In the genomic region with DNA sequence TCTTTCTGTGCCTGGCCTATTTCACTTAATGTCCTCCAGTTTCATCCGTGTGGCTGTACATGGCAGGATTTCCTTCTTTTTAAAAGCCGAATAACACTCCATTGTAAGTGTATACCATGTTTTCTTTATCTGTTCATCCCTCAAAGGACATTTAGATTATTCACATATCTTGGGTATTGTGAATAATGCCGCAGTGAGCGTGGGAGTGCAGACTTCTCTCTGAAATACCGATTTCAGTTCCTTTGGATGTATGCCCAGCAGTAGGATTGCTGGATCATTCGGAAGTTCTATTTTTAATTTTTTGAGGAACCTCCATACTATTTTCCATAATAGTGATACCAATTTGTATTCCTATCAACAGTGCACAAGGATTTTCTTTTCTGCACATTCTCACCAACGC, we compare ENCODE assay signal across 1 cellular context.
TF ChIP-seq lines count a peak whose summit lies in the region.

No MANE protein-coding gene starts in this region.

TF ChIP-seq in GM23338, 12 proteins besides CTCF, POLR2A, EP300 and RAD21 (continued from another document):
- TF ChIP-seq, protein P1, sequence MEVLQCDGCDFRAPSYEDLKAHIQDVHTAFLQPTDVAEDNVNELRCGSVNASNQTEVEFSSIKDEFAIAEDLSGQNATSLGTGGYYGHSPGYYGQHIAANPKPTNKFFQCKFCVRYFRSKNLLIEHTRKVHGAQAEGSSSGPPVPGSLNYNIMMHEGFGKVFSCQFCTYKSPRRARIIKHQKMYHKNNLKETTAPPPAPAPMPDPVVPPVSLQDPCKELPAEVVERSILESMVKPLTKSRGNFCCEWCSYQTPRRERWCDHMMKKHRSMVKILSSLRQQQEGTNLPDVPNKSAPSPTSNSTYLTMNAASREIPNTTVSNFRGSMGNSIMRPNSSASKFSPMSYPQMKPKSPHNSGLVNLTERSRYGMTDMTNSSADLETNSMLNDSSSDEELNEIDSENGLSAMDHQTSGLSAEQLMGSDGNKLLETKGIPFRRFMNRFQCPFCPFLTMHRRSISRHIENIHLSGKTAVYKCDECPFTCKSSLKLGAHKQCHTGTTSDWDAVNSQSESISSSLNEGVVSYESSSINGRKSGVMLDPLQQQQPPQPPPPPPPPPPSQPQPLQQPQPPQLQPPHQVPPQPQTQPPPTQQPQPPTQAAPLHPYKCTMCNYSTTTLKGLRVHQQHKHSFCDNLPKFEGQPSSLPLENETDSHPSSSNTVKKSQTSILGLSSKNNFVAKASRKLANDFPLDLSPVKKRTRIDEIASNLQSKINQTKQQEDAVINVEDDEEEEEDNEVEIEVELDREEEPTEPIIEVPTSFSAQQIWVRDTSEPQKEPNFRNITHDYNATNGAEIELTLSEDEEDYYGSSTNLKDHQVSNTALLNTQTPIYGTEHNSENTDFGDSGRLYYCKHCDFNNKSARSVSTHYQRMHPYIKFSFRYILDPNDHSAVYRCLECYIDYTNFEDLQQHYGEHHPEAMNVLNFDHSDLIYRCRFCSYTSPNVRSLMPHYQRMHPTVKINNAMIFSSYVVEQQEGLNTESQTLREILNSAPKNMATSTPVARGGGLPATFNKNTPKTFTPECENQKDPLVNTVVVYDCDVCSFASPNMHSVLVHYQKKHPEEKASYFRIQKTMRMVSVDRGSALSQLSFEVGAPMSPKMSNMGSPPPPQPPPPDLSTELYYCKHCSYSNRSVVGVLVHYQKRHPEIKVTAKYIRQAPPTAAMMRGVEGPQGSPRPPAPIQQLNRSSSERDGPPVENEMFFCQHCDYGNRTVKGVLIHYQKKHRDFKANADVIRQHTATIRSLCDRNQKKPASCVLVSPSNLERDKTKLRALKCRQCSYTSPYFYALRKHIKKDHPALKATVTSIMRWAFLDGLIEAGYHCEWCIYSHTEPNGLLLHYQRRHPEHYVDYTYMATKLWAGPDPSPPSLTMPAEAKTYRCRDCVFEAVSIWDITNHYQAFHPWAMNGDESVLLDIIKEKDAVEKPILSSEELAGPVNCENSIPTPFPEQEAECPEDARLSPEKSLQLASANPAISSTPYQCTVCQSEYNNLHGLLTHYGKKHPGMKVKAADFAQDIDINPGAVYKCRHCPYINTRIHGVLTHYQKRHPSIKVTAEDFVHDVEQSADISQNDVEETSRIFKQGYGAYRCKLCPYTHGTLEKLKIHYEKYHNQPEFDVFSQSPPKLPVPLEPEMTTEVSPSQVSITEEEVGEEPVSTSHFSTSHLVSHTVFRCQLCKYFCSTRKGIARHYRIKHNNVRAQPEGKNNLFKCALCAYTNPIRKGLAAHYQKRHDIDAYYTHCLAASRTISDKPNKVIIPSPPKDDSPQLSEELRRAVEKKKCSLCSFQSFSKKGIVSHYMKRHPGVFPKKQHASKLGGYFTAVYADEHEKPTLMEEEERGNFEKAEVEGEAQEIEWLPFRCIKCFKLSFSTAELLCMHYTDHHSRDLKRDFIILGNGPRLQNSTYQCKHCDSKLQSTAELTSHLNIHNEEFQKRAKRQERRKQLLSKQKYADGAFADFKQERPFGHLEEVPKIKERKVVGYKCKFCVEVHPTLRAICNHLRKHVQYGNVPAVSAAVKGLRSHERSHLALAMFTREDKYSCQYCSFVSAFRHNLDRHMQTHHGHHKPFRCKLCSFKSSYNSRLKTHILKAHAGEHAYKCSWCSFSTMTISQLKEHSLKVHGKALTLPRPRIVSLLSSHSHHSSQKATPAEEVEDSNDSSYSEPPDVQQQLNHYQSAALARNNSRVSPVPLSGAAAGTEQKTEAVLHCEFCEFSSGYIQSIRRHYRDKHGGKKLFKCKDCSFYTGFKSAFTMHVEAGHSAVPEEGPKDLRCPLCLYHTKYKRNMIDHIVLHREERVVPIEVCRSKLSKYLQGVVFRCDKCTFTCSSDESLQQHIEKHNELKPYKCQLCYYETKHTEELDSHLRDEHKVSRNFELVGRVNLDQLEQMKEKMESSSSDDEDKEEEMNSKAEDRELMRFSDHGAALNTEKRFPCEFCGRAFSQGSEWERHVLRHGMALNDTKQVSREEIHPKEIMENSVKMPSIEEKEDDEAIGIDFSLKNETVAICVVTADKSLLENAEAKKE (CRISPR knock-in tag; IDR thresholded peaks at IDR 0.05): no peak
- TF ChIP-seq POLR2AphosphoS5 (IDR thresholded peaks at IDR 0.05; ENCODE audit: low read depth) (no peak), NANOG (IDR thresholded peaks at IDR 0.05; ENCODE audit: borderline replicate concordance) (no peak), JUNB (IDR thresholded peaks at IDR 0.05; ENCODE audit: unreplicated experiment) (no peak), EZH2 (IDR thresholded peaks at IDR 0.05; ENCODE audit: low read depth, unreplicated experiment) (no peak)
TF ChIP-seq in GM23338: peak in this region for 0.
